ENCODE assay signal across 18 cellular contexts in genomic region chr13:25771641-25772478, GRCh38.
DNase-seq lines count a peak whose midpoint lies in the region; ATAC-seq and TF ChIP-seq lines count a peak whose summit lies in the region.
"Had no signal": no experiment of that assay in that cellular context is flagged by ENCODE, and none has a peak within 500 bp of the region (broad histone marks: within the 10 kb centered on the region; RNA-seq: fewer than 3 reads in every experiment).

No MANE protein-coding gene starts in this region.

- no peaks in the 10 kb centered on the region for H3K36me3 Mint-ChIP-seq in T-helper 17 cell (ENCODE audit: low read depth)

- H3K4me3 ChIP-seq in smooth muscle cell, result no peak overlapping the region
- H3K4me3 ChIP-seq: Peyer's patch, uterus had no signal

- TF ChIP-seq CTCF in smooth muscle cell (IDR thresholded peaks at IDR 0.05; ENCODE audit: borderline replicate concordance, insufficient read depth, poor library complexity, severe bottlenecking), result no peak

- no peaks in the 10 kb centered on the region for H4K20me1 ChIP-seq in smooth muscle cell (ENCODE audit: low read depth)

- H3K4me1 Mint-ChIP-seq in T-helper 17 cell, result no peaks in the 10 kb centered on the region

- H3K4me2 ChIP-seq in smooth muscle cell, result no peak overlapping the region
- H3K4me2 ChIP-seq: KMS-11 had no signal

- ATAC-seq in T-helper 17 cell, result no peak
- ATAC-seq: left cardiac atrium, sciatic nerve had no signal

- H3K9me3 ChIP-seq in T-helper 17 cell (ENCODE audit: control insufficient read depth, low read length, poor library complexity, severe bottlenecking) (no peaks in the 10 kb centered on the region), smooth muscle cell (replicated peaks; ENCODE audit: low read depth) (no peaks in the 10 kb centered on the region)
- H3K9me3 ChIP-seq: Caco-2, Peyer's patch, uterus had no signal

- no peaks in the 10 kb centered on the region for H3K79me2 ChIP-seq in smooth muscle cell (ENCODE audit: low read depth)

- peak overlapping the region; percentile 32 for H3K27ac Mint-ChIP-seq in T-helper 17 cell

- H2AFZ ChIP-seq in smooth muscle cell (ENCODE audit: low read depth), result no peak overlapping the region

- H3F3A ChIP-seq in smooth muscle cell (ENCODE audit: low read depth), result no peaks in the 10 kb centered on the region

- DNase-seq in HT1080 (ENCODE audit: low read depth), result peak; percentile 42
- no peak for DNase-seq in T-helper 17 cell
- DNase-seq in glomerular visceral epithelial cell (ENCODE audit: extremely low spot score), result peak; percentile 28
- no peak for DNase-seq in smooth muscle cell (lab: John Stamatoyannopoulos, UW; ENCODE audit: unreplicated experiment)
- no peak for DNase-seq in stimulated activated naive CD4-positive, alpha-beta T cell (lab: John Stamatoyannopoulos, UW)
- DNase-seq in substantia nigra (lab: John Stamatoyannopoulos, UW), result no peak
- DNase-seq in NCI-H82 (lab: John Stamatoyannopoulos, UW), result no peak
- DNase-seq: activated CD4-positive, alpha-beta T cell treated with anti-CD3 and anti-CD28 coated beads, Interleukin-2, amount 50 U/mL, for 1 hour; activated gamma-delta T cell treated with Interleukin-2 at 50 U/mL for 16 hours; AML-193; Caco-2; left cardiac atrium; NCI-H1417 treated with DMSO at 0.1 percent for 48 hours; NCI-H2171; Peyer's patch; uterus had no signal

- H3K9ac ChIP-seq in smooth muscle cell (ENCODE audit: low read depth), result no peak overlapping the region
- H3K9ac ChIP-seq: KMS-11 had no signal

- no peak overlapping the region for H3K4me3 Mint-ChIP-seq in T-helper 17 cell

- peaks cover 9% of the 10 kb centered on the region for H3K4me1 ChIP-seq in smooth muscle cell (ENCODE audit: low read depth)
- H3K4me1 ChIP-seq: Caco-2, Peyer's patch, uterus had no signal

- H3K27ac ChIP-seq in smooth muscle cell (ENCODE audit: low read depth), result peak overlapping the region; percentile 20
- no peak overlapping the region for H3K27ac ChIP-seq in substantia nigra (ENCODE audit: low read depth, low read length, poor library complexity, severe bottlenecking)
- H3K27ac ChIP-seq: KMS-11, Peyer's patch, uterus had no signal

- 56% methylated on average over 13 of the region's 13 CpGs for WGBS in smooth muscle cell (ENCODE audit: low lambda C conversion rate)

- H3K36me3 ChIP-seq in smooth muscle cell (ENCODE audit: low read depth), result no peaks in the 10 kb centered on the region
- H3K36me3 ChIP-seq: Peyer's patch, uterus had no signal

- H3K27me3 ChIP-seq in smooth muscle cell (ENCODE audit: low read depth), result no peaks in the 10 kb centered on the region
- H3K27me3 ChIP-seq: Peyer's patch, uterus had no signal

- no peaks in the 10 kb centered on the region for H3K27me3 Mint-ChIP-seq in T-helper 17 cell

Comparison
In these comparisons a context has a peak if more than half of its experiments do, and no peak if none do; other contexts are left out.
1. DNase-seq: peak in HT1080 (single experiment) and glomerular visceral epithelial cell (single experiment); none in T-helper 17 cell (0 of 3), smooth muscle cell (single experiment), stimulated activated naive CD4-positive, alpha-beta T cell (0 of 6), substantia nigra (0 of 49) and NCI-H82 (single experiment).